ENCODE assay signal across 10 cellular contexts in the genomic region with DNA sequence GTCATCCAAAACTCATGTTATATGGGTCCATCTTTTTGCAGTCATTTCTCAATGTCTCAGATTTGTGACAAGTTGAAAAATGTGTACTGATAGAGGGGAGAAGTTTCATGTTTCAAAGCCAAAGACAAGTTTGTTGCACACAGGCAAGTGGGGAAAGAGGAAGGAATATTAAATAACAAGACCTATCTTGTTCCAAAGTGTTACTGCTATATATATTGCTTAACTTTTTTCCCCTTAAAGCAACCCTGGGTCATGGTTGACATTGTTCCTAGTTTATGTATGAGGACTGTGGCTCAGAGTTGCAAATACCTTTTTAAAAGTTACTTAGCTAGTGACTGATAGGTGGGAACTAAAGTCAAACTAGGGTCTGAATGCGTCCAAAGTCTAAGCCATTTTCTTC. TPM values are rescaled to one million over a fixed set of nuclear protein-coding genes. Genes with fewer than 3 reads are reported as not detected.
A peak's percentile ranks its signal among the peaks of the same experiment; 100 is the strongest.
DNase-seq lines count a peak whose midpoint lies in the region; ATAC-seq, FAIRE-seq and TF ChIP-seq lines count a peak whose summit lies in the region.
"Had no signal": no experiment of that assay in that cellular context is flagged by ENCODE, and none has a peak within 500 bp of the region (broad histone marks: within the 10 kb centered on the region; RNA-seq: fewer than 3 reads in every experiment).

No MANE protein-coding gene starts in this region.

- no peaks in the 10 kb centered on the region for H4K20me1 ChIP-seq in keratinocyte (ENCODE audit: control insufficient read depth, extremely low read depth, insufficient read depth, low read length)

- no peaks in the 10 kb centered on the region for H3K9me3 Mint-ChIP-seq in activated B cell treated with CpG ODN at 0.5 μM for 24 hours

- H3K36me3 ChIP-seq in left ventricle myocardium inferior: no peaks in the 10 kb centered on the region
- H3K36me3 ChIP-seq in keratinocyte (ENCODE audit: control insufficient read depth in 2 of 2, extremely low read depth in 1 of 2, insufficient read depth in 2 of 2, low read length in 2 of 2): no peaks in the 10 kb centered on the region

- H3K4me1 Mint-ChIP-seq in activated B cell treated with CpG ODN at 0.5 μM for 24 hours: peaks cover 80% of the 10 kb centered on the region

- no peak for ATAC-seq in left cardiac atrium
- no peak for ATAC-seq in activated B cell treated with CpG ODN at 0.5 μM for 24 hours (ENCODE audit: low read depth)
- no peak for ATAC-seq in GM18861 (IDR thresholded peaks at IDR 0.05; ENCODE audit: unreplicated experiment)
- no peak for ATAC-seq in GM18868 (IDR thresholded peaks at IDR 0.05; ENCODE audit: unreplicated experiment)

- no peaks in the 10 kb centered on the region for H3K79me2 ChIP-seq in keratinocyte (ENCODE audit: control insufficient read depth, insufficient read depth, low read length)

- H3K27me3 ChIP-seq in left ventricle myocardium inferior (ENCODE audit: low read depth) (peaks cover 44% of the 10 kb centered on the region), keratinocyte (ENCODE audit: control insufficient read depth, extremely low read depth, insufficient read depth, low read length) (peaks cover 3% of the 10 kb centered on the region)

- no peak for DNase-seq in left ventricle myocardium inferior
- DNase-seq in left cardiac atrium: no peak
- DNase-seq in activated B cell treated with CpG ODN at 0.5 μM for 24 hours: no peak
- no peak for DNase-seq in keratinocyte (ENCODE audit: low read depth, low spot score)
- DNase-seq in RWPE1 (ENCODE audit: low spot score): no peak
- no peak for DNase-seq in NCI-H774 (lab: John Stamatoyannopoulos, UW)
- DNase-seq: head of caudate nucleus, NCI-H1417 had no signal

- no peaks in the 10 kb centered on the region for H3K9me3 ChIP-seq in left ventricle myocardium inferior (replicated peaks)
- H3K9me3 ChIP-seq in keratinocyte (ENCODE audit: control insufficient read depth, low read depth, low read length): no peaks in the 10 kb centered on the region

- H3K9ac ChIP-seq in keratinocyte (ENCODE audit: control insufficient read depth, extremely low read depth, insufficient read depth, low read length): no peak overlapping the region

- no peaks in the 10 kb centered on the region for H3K9me1 ChIP-seq in keratinocyte (ENCODE audit: control insufficient read depth, extremely low read depth, insufficient read depth, low read length)

- dilution Hi-C loops in keratinocyte (cut with MboI; ENCODE audit: extremely low pct_ligation_motif_present, low sequenced_read_pairs): no loop called here

- TF ChIP-seq CTCF in left ventricle myocardium inferior (IDR thresholded peaks at IDR 0.05; ENCODE audit: borderline replicate concordance): no peak
- TF ChIP-seq CTCF in activated B cell treated with CpG ODN at 0.5 μM for 24 hours (IDR thresholded peaks at IDR 0.05): no peak
- TF ChIP-seq CTCF in keratinocyte (optimal IDR thresholded peaks at IDR 0.05 in 1 of 3, IDR thresholded peaks at IDR 0.05 in 1 of 3, conservative IDR thresholded peaks at IDR 0.05 in 1 of 3; ENCODE audit: extremely low read depth in 1 of 3, insufficient read depth in 2 of 3, low read length in 3 of 3): no peak
- no peak for TF ChIP-seq CTCF in RWPE1 (conservative IDR thresholded peaks at IDR 0.05; ENCODE audit: low read depth)

- H3K27ac ChIP-seq in left ventricle myocardium inferior (replicated peaks) (no peak overlapping the region), keratinocyte (ENCODE audit: control insufficient read depth, insufficient read depth, low read length) (no peak overlapping the region), RWPE1 (no peak overlapping the region)

- H2AFZ ChIP-seq in keratinocyte (ENCODE audit: control insufficient read depth, low read length): no peak overlapping the region

- H3K4me3 ChIP-seq in left ventricle myocardium inferior (peak overlapping the region; percentile 66), keratinocyte (ENCODE audit: control insufficient read depth in 2 of 3, extremely low read depth in 1 of 3, insufficient read depth in 2 of 3, low read depth in 1 of 3, low read length in 3 of 3) (no peak overlapping the region)

- H3K4me1 ChIP-seq in left ventricle myocardium inferior (peaks cover 18% of the 10 kb centered on the region), keratinocyte (ENCODE audit: control insufficient read depth, extremely low read depth, insufficient read depth, low read length) (peaks cover 11% of the 10 kb centered on the region)

- H3K36me3 Mint-ChIP-seq in activated B cell treated with CpG ODN at 0.5 μM for 24 hours (ENCODE audit: low read depth): peaks cover 30% of the 10 kb centered on the region

- peak overlapping the region; percentile 19 for H3K4me2 ChIP-seq in keratinocyte (ENCODE audit: control insufficient read depth, extremely low read depth, insufficient read depth, low read depth, low read length)

- intact Hi-C loops in left ventricle myocardium inferior (cut with micrococcal nuclease): no loop called here
- intact Hi-C loops in left cardiac atrium (cut with DNase I): no loop called here
- intact Hi-C loops in activated B cell treated with CpG ODN at 0.5 μM for 24 hours (cut with micrococcal nuclease): loop anchor here (5.0 kb wide), 3 partner anchors 217 to 1258 kb away; partner anchors contain the start of gene DNAJC10

- peak overlapping the region; percentile 97 for H3K27ac Mint-ChIP-seq in activated B cell treated with CpG ODN at 0.5 μM for 24 hours

- CTCF ChIA-PET in activated B cell treated with CpG ODN at 0.5 μM for 24 hours (lab: Charles Lee): interaction anchor here (2.3 to 6.6 kb wide), 5 partner anchors 9 to 354 kb away, joined by 10 to 178 read pairs (median 33); no protein-coding TSS in a partner anchor
- CTCF ChIA-PET in RWPE1 (lab: Yijun Ruan, JAX): interaction anchor here (0.6 to 1.9 kb wide), 2 partner anchors 8 to 176 kb away, joined by 3 to 9 read pairs; no protein-coding TSS in a partner anchor

- no peak for FAIRE-seq in keratinocyte (lab: Jason Lieb, UNC)

- H3K27me3 Mint-ChIP-seq in activated B cell treated with CpG ODN at 0.5 μM for 24 hours: no peaks in the 10 kb centered on the region

- H3K4me3 Mint-ChIP-seq in activated B cell treated with CpG ODN at 0.5 μM for 24 hours: peak overlapping the region; percentile 97

- POLR2A ChIA-PET in activated B cell treated with CpG ODN at 0.5 μM for 24 hours (lab: Charles Lee) (interaction anchor here (0.5 to 9.2 kb wide), 5 partner anchors 39 to 479 kb away, joined by 3 to 289 read pairs (median 3); partner anchors contain the start of gene UBE2E3), RWPE1 (lab: Yijun Ruan, JAX; ENCODE audit: low non-redundant PET) (no interaction called here)

RNA-seq across cellular contexts. Expression of gene ITGA4, which starts 1.7 kb away (rescaled TPM):
- total RNA-seq in left ventricle myocardium inferior: 0.74 TPM
- 1 to 10 TPM; 2.6 to 4.2 TPM for total RNA-seq in left cardiac atrium
- 89.2 and 104 TPM in 2 replicates for total RNA-seq in activated B cell treated with CpG ODN at 0.5 μM for 24 hours
- 2.5 to 4.7 TPM (median 4.6 TPM) in 3 replicates for polyA plus RNA-seq in keratinocyte
- 0.31 TPM for polyA plus RNA-seq in keratinocyte (2011; ENCODE audit: low read depth)
- 0.91 and 1.5 TPM in 2 replicates for polyA plus RNA-seq in keratinocyte (2011; cell fraction: cytosol; rRNA removed)
- polyA plus RNA-seq in keratinocyte (2011; cell fraction: nucleus; rRNA removed): 3.4 and 4.3 TPM in 2 replicates
- 0.21 and 5.5 TPM in 2 replicates for polyA plus RNA-seq in keratinocyte (2012; ENCODE audit: low replicate concordance)
- 1.5 to 10.0 TPM (median 5.3 TPM) in 3 replicates for polyA minus RNA-seq in keratinocyte
- 5.8 TPM for polyA minus RNA-seq in keratinocyte (2011; cell fraction: cytosol; rRNA and poly(A)+ RNA removed)
- 6.2 and 16.3 TPM in 2 replicates for polyA minus RNA-seq in keratinocyte (2011; cell fraction: nucleus; rRNA and poly(A)+ RNA removed)

Comparison
In these comparisons a context has a peak if more than half of its experiments do, and no peak if none do; other contexts are left out.
1. RNA of gene ITGA4, which starts 1.7 kb away (total RNA-seq): 89.2 to 104 TPM in activated B cell treated with CpG ODN at 0.5 μM for 24 hours; 2.6 to 4.2 TPM in left cardiac atrium and 0.74 TPM in left ventricle myocardium inferior (single experiment); every median in the first group is over 10 times any median in the second.